Comparison of ENCODE assay signal across 1 cellular context in genomic region chr7:22127835-22128527, GRCh38.
TF ChIP-seq lines count a peak whose summit lies in the region.

No MANE protein-coding gene starts in this region.

TF ChIP-seq in endothelial cell of umbilical vein, 7 proteins besides CTCF, POLR2A, EP300 and RAD21:
- TF ChIP-seq POLR2AphosphoS5 (IDR thresholded peaks at IDR 0.05; ENCODE audit: insufficient read depth, low read depth, low read length) (peak; percentile 52), GATA2 (IDR thresholded peaks at IDR 0.05; ENCODE audit: insufficient read depth, insufficient read length, low read depth, low read length) (peak; percentile 86), MYC (IDR thresholded peaks at IDR 0.05; ENCODE audit: low read depth, low read length) (no peak), EZH2 (IDR thresholded peaks at IDR 0.05; ENCODE audit: borderline replicate concordance, low read depth, low read length, severe bottlenecking) (no peak), JUN (IDR thresholded peaks at IDR 0.05; ENCODE audit: borderline replicate concordance, insufficient read depth, insufficient read length, low read depth) (peak; percentile 97), FOS (IDR thresholded peaks at IDR 0.05; ENCODE audit: borderline replicate concordance, insufficient read depth, low read length) (peak; percentile 82)
- TF ChIP-seq, protein P1, sequence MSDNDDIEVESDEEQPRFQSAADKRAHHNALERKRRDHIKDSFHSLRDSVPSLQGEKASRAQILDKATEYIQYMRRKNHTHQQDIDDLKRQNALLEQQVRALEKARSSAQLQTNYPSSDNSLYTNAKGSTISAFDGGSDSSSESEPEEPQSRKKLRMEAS (IDR thresholded peaks at IDR 0.05; ENCODE audit: insufficient read depth, insufficient read length), result no peak
